In the genomic region with DNA sequence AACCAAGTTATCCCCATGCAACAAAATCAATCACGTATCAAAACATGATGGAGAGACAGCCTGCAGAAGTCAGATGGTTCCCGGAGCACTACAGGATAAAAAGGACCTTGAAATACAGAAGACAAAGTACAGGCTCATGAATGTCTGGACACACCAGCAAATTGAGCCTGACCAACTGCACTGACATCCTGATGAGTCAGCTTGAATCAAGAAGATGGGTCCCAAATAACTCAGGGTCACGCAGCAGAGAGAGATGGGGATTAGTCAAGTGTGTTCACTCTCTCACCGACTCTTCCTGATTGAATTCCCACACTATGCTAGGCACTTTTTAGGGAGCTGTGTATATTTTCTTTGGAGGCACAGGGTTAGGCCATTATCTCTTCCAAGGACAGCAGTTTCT, we compare ENCODE assay signal across 2 cellular contexts.
TF ChIP-seq lines count a peak whose summit lies in the region.

No MANE protein-coding gene starts in this region.

TF ChIP-seq in A549, 52 proteins besides CTCF, POLR2A, EP300 and RAD21:
- TF ChIP-seq RNF2 (IDR thresholded peaks at IDR 0.05; ENCODE audit: borderline replicate concordance, low read depth) (no peak), MAFK (IDR thresholded peaks at IDR 0.05; ENCODE audit: partially characterized antibody) (peak; percentile 64)

TF ChIP-seq in IMR-90, 13 proteins besides CTCF, POLR2A, EP300 and RAD21:
- TF ChIP-seq MXI1 (IDR thresholded peaks at IDR 0.05; ENCODE audit: borderline replicate concordance, low read depth, low read length) = no peak
- no peak for TF ChIP-seq NFE2L2 (IDR thresholded peaks at IDR 0.05; ENCODE audit: low read depth, low read length)
- TF ChIP-seq RFX5 (IDR thresholded peaks at IDR 0.05; ENCODE audit: low read depth, low read length) = no peak
- no peak for TF ChIP-seq BHLHE40 (IDR thresholded peaks at IDR 0.05; ENCODE audit: low read depth, low read length)
- TF ChIP-seq RCOR1 (IDR thresholded peaks at IDR 0.05; ENCODE audit: insufficient replicate concordance, low read length) = peak; percentile 82
- TF ChIP-seq, protein P1, sequence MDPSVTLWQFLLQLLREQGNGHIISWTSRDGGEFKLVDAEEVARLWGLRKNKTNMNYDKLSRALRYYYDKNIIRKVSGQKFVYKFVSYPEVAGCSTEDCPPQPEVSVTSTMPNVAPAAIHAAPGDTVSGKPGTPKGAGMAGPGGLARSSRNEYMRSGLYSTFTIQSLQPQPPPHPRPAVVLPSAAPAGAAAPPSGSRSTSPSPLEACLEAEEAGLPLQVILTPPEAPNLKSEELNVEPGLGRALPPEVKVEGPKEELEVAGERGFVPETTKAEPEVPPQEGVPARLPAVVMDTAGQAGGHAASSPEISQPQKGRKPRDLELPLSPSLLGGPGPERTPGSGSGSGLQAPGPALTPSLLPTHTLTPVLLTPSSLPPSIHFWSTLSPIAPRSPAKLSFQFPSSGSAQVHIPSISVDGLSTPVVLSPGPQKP (IDR thresholded peaks at IDR 0.05; ENCODE audit: borderline replicate concordance, low read depth, low read length) = no peak
- TF ChIP-seq FOS (IDR thresholded peaks at IDR 0.05; ENCODE audit: low read depth, low read length) = 0 out of 2 replicates have a peak, but pooled peaks have one; percentile 16
- peak; percentile 92 for TF ChIP-seq MAFK (IDR thresholded peaks at IDR 0.05; ENCODE audit: low read depth, low read length)
- TF ChIP-seq CHD1 (IDR thresholded peaks at IDR 0.05; ENCODE audit: low read depth, low read length) = no peak
- TF ChIP-seq MAZ (IDR thresholded peaks at IDR 0.05; ENCODE audit: borderline replicate concordance, low read depth, low read length) = no peak
- TF ChIP-seq CEBPB (IDR thresholded peaks at IDR 0.05; ENCODE audit: low read depth, low read length) = no peak
- TF ChIP-seq, protein P2, sequence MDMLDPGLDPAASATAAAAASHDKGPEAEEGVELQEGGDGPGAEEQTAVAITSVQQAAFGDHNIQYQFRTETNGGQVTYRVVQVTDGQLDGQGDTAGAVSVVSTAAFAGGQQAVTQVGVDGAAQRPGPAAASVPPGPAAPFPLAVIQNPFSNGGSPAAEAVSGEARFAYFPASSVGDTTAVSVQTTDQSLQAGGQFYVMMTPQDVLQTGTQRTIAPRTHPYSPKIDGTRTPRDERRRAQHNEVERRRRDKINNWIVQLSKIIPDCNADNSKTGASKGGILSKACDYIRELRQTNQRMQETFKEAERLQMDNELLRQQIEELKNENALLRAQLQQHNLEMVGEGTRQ (IDR thresholded peaks at IDR 0.05; ENCODE audit: low read depth, low read length) = no peak
- TF ChIP-seq SMC3 (IDR thresholded peaks at IDR 0.05; ENCODE audit: low read depth, low read length) = no peak
